In genomic region chr4:139175647-139176298, GRCh38 we compare ENCODE assay signal across 8 cellular contexts. TPM values are rescaled to one million over a fixed set of nuclear protein-coding genes. Genes with fewer than 3 reads are reported as not detected.
DNase-seq lines count a peak whose midpoint lies in the region; ATAC-seq and TF ChIP-seq lines count a peak whose summit lies in the region.

No MANE protein-coding gene starts in this region.

- peaks cover 4% of the 10 kb centered on the region; the same call in 1 of the 2 replicates for H3F3A ChIP-seq in SU-DHL-6 (ENCODE audit: insufficient read depth)

- TF ChIP-seq EP300 in ovary (IDR thresholded peaks at IDR 0.05), result no peak

- peak overlapping the region; percentile 81 for H3K9ac ChIP-seq in SU-DHL-6 (ENCODE audit: low read length)

- DNase-seq in AG10803 (ENCODE audit: low read depth) (peak; percentile 41), H4 (ENCODE audit: low spot score) (peak; percentile 38), esophagus squamous epithelium (lab: John Stamatoyannopoulos, UW) (no peak), ovary (no peak), islet precursor cell (no peak), NCI-H446 (lab: John Stamatoyannopoulos, UW) (no peak)

- ATAC-seq in GM18867 (IDR thresholded peaks at IDR 0.05; ENCODE audit: unreplicated experiment), result no peak

- H4K20me1 ChIP-seq in SU-DHL-6 (ENCODE audit: low read depth, low read length), result no peaks in the 10 kb centered on the region

- H3K4me2 ChIP-seq in SU-DHL-6 (ENCODE audit: low read depth, low read length, poor library complexity, severe bottlenecking), result peak overlapping the region; percentile 58

- H3K79me2 ChIP-seq in SU-DHL-6 (ENCODE audit: insufficient read depth, low read length), result no peaks in the 10 kb centered on the region

- H3K27ac ChIP-seq in SU-DHL-6 (ENCODE audit: low read depth, low read length) (no peak overlapping the region), esophagus squamous epithelium (peak overlapping the region; percentile 97 to 100 (median 98)), ovary (peak overlapping the region; percentile 99 to 100)

- intact Hi-C loops in esophagus squamous epithelium (cut with DNase I), result no loop called here
- intact Hi-C loops in ovary (cut with DNase I), result loop anchor here in 2 of 4 donors (5.0 to 10.0 kb wide), 4 partner anchors 93 to 277 kb away; partner anchors contain the start of genes NAA15 (in 1 of the 2), NDUFC1 (in 1 of the 2) and RAB33B (in 1 of the 2)

- H3K4me3 ChIP-seq in AG10803 (ENCODE audit: low read length) (peak overlapping the region; percentile 88), SU-DHL-6 (ENCODE audit: insufficient read depth, low read length, poor library complexity, severe bottlenecking) (peak overlapping the region; percentile 70), esophagus squamous epithelium (peak overlapping the region; percentile 81 to 96 (median 91)), ovary (peak overlapping the region; percentile 82)

- TF ChIP-seq CTCF in AG10803 (conservative IDR thresholded peaks at IDR 0.05; ENCODE audit: low read length) (no peak), SU-DHL-6 (IDR thresholded peaks at IDR 0.05; ENCODE audit: insufficient read depth, low read length, poor library complexity, severe bottlenecking) (no peak), esophagus squamous epithelium (IDR thresholded peaks at IDR 0.05) (no peak), ovary (IDR thresholded peaks at IDR 0.05) (no peak)

- TF ChIP-seq POLR2A in esophagus squamous epithelium (IDR thresholded peaks at IDR 0.05) (no peak), ovary (IDR thresholded peaks at IDR 0.05) (no peak)

- peaks cover 0 to 54% (median 18%) of the 10 kb centered on the region in 3 donors for H3K4me1 ChIP-seq in esophagus squamous epithelium
- peaks cover 7% of the 10 kb centered on the region for H3K4me1 ChIP-seq in ovary (ENCODE audit: insufficient read depth)

- H3K36me3 ChIP-seq in SU-DHL-6 (ENCODE audit: low read length) (no peaks in the 10 kb centered on the region), esophagus squamous epithelium (no peaks in the 10 kb centered on the region), ovary (no peaks in the 10 kb centered on the region)

- WGBS in esophagus squamous epithelium, 2 donors, result 3 to 11% methylated on average over 7 to 15 of the region's 26 CpGs
- WGBS in ovary, 3 donors, result 2 to 3% (median 3%) methylated on average over 26 of the region's 26 CpGs

- H3K27me3 ChIP-seq in SU-DHL-6 (ENCODE audit: low read length) (no peaks in the 10 kb centered on the region), esophagus squamous epithelium (no peaks in the 10 kb centered on the region), ovary (no peaks in the 10 kb centered on the region)

- no peaks in the 10 kb centered on the region for H3K9me2 ChIP-seq in SU-DHL-6 (replicated peaks; ENCODE audit: insufficient read depth, low read length)

- H3K9me3 ChIP-seq in SU-DHL-6 (ENCODE audit: insufficient read depth, low read length), result no peaks in the 10 kb centered on the region
- no peaks in the 10 kb centered on the region for H3K9me3 ChIP-seq in esophagus squamous epithelium
- H3K9me3 ChIP-seq in ovary, result no peaks in the 10 kb centered on the region

- no peak overlapping the region for H2AFZ ChIP-seq in SU-DHL-6 (ENCODE audit: low read depth, low read length, severe bottlenecking)

RNA-seq across cellular contexts. Expression of gene ELF2, which starts 1.2 kb away (rescaled TPM):
- 33.2 and 33.7 TPM in 2 replicates for total RNA-seq in H4 (2014; rRNA removed; shearing (Covaris generic))
- total RNA-seq in esophagus squamous epithelium (10 to 100 TPM; 17.6 to 47.3 (median 22.1) TPM), ovary (10 to 100 TPM; 41.7 to 66.8 (median 53.0) TPM)
- polyA plus RNA-seq in ovary, result 10 to 100 TPM; 28.8 to 39.4 TPM

Comparison
In these comparisons a context has a peak if more than half of its experiments do, and no peak if none do; other contexts are left out.
1. DNase-seq: peak in AG10803 (single experiment) and H4 (single experiment); none in esophagus squamous epithelium (single experiment), ovary (0 of 5), islet precursor cell (single experiment) and NCI-H446 (0 of 2).
2. Peak in every context shown above with its lines, with median percentiles within 50 percentile points of each other: H3K4me3 ChIP-seq.